ENCODE assay signal across 1 cellular context in genomic region chr1:18225236-18225904, GRCh38.
TF ChIP-seq lines count a peak whose summit lies in the region.

No MANE protein-coding gene starts in this region.

TF ChIP-seq in H1, 55 proteins besides CTCF, POLR2A, EP300 and RAD21 (continued from another document):
- TF ChIP-seq MAX (IDR thresholded peaks at IDR 0.05) (no peak), KDM4A (IDR thresholded peaks at IDR 0.05; ENCODE audit: low read depth, low read length, severe bottlenecking) (no peak)
